8 cellular contexts compared by ENCODE assay signal in the genomic region with DNA sequence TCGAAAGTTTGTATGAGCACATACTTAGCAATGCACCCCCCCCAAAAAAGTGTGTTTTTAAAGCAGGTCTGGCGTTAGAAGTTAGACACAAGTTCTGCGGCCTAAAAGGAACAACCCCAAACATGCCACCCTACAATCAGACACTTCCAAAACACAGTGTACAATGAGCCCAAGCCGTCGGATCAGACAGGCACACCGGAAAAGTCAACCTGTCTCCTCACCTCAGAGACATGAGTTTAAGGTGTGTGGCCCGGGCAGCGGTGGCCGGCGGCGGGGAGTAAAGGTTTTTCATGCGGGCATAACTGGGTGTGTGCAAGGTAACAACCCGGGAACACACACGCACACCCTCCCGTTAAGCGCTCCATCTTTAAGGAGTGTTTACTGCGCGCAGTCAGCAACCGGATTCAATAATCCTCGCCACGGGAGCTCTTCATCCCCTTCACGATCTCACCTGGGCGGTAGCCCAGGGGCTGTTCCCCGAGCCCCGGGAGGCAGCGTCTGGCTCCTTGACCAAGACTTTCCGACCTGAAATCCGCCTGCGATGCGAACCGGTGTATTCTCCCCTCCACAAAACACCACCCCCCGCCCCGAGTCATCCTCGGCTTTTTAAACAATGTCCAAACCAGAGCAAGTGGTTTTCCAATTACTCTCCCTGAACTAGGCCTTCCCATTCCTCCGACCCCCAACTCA. TPM values are rescaled to one million over a fixed set of nuclear protein-coding genes. Genes with fewer than 3 reads are reported as not detected.
A peak's percentile ranks its signal among the peaks of the same experiment; 100 is the strongest.
DNase-seq lines count a peak whose midpoint lies in the region; ATAC-seq and TF ChIP-seq lines count a peak whose summit lies in the region.
"Not testable (repeated sequence)": the region's sequence is repeated elsewhere in the genome, so short reads cannot be mapped to it uniquely, and the experiment has no call there.

No MANE protein-coding gene starts in this region.

- DNase-seq in GM10266 (ENCODE audit: extremely low spot score) (peak; percentile 12), HT-29 (ENCODE audit: low spot score) (peak; percentile 52), activated T-cell treated with anti-CD3 and anti-CD28 coated beads for 4 hours (peak; percentile 22), dorsolateral prefrontal cortex (peak in 4 of 10 donors; percentile 13 to 47 (median 38)), left kidney (ENCODE audit: low read depth, low spot score) (peak; percentile 43)
- not testable (repeated sequence) for DNase-seq in Panc1 (ENCODE audit: low read depth, low spot score); gastrocnemius medialis; thoracic aorta (ENCODE audit: low spot score)

- intact Hi-C loops in Panc1 (cut with micrococcal nuclease; ENCODE audit: unreplicated experiment) (loop anchor here (10.0 kb wide), 1 partner anchor 54 kb away; no protein-coding TSS in a partner anchor), dorsolateral prefrontal cortex (cut with DNase I) (loop anchor here (5.0 kb wide), 1 partner anchor 154 kb away; a partner anchor contains a TSS), gastrocnemius medialis (cut with DNase I; ENCODE audit: low total_unique reads) (loop anchor here (5.0 kb wide), 1 partner anchor 154 kb away; a partner anchor contains a TSS)

- BruUV-seq in Panc1 (replicated peaks; lab: Mats Ljungman, UMichigan), result not testable (repeated sequence)

- H3K9me3 ChIP-seq in Panc1 (ENCODE audit: control insufficient read depth, insufficient read depth, low read depth, low read length); gastrocnemius medialis; thoracic aorta: not testable (repeated sequence)

- in situ Hi-C loops in Panc1 (cut with HindIII; ENCODE audit: low pct_unique_long_range_greater_than_20kb, low sequenced_read_pairs); gastrocnemius medialis (cut with MboI; ENCODE audit: low sequenced_read_pairs in 4 of 4): not testable (repeated sequence)

- CTCF ChIA-PET in Panc1 (lab: Charles Lee), result not testable (repeated sequence)

- not testable (repeated sequence) for TF ChIP-seq CTCF in GM10266 (IDR thresholded peaks at IDR 0.05; ENCODE audit: control insufficient read depth, insufficient read depth, low read depth, missing control alignments); Panc1 (IDR thresholded peaks at IDR 0.05); dorsolateral prefrontal cortex (IDR thresholded peaks at IDR 0.05 in 54 of 56, conservative IDR thresholded peaks at IDR 0.05 in 2 of 56; ENCODE audit: low read depth in 1 of 56, partially characterized antibody in 56 of 56); gastrocnemius medialis (IDR thresholded peaks at IDR 0.05 in 4 of 5, conservative IDR thresholded peaks at IDR 0.05 in 1 of 5); thoracic aorta (IDR thresholded peaks at IDR 0.05)

- POLR2A ChIA-PET in Panc1 (lab: Charles Lee), result interaction anchor here (0.6 kb wide), 1 partner anchor 56 kb away, joined by 5 read pairs; no protein-coding TSS in a partner anchor

- not testable (repeated sequence) for TF ChIP-seq POLR2A in gastrocnemius medialis (IDR thresholded peaks at IDR 0.05)

- H3K27ac ChIP-seq in Panc1 (ENCODE audit: low read length) (peak overlapping the region; percentile 68), dorsolateral prefrontal cortex (peak overlapping the region in 42 of 59 donors; percentile 13 to 94 (median 80)), gastrocnemius medialis (peak overlapping the region; percentile 87 to 95 (median 90)), thoracic aorta (peak overlapping the region; percentile 90)

- H3K4me3 ChIP-seq in Panc1 (ENCODE audit: low read depth in 2 of 2, low read length in 2 of 2) (peak overlapping the region; percentile 60 to 64), dorsolateral prefrontal cortex (peak overlapping the region; percentile 50 to 88 (median 76)), gastrocnemius medialis (peak overlapping the region; percentile 75 to 90 (median 82)), thoracic aorta (peak overlapping the region; percentile 94)

- not testable (repeated sequence) for H3K27me3 ChIP-seq in Panc1 (ENCODE audit: control insufficient read depth, insufficient read depth, low read length); dorsolateral prefrontal cortex; gastrocnemius medialis; thoracic aorta (replicated peaks; ENCODE audit: insufficient read depth)

- not testable (repeated sequence) for H3K36me3 ChIP-seq in Panc1 (ENCODE audit: control insufficient read depth, insufficient read depth, low read length); gastrocnemius medialis; thoracic aorta

- H3K4me1 ChIP-seq in Panc1 (ENCODE audit: control insufficient read depth, insufficient read depth, low read length) (peaks cover 28% of the 10 kb centered on the region; the same call in 1 of the 2 replicates), gastrocnemius medialis (peaks cover 15 to 22% of the 10 kb centered on the region in 2 donors), thoracic aorta (ENCODE audit: control insufficient read depth in 1 of 2, low read depth in 2 of 2) (peaks cover 27 to 41% of the 10 kb centered on the region in 2 donors)

- ATAC-seq in Panc1 (peak; percentile 7), gastrocnemius medialis (peak; percentile 28 to 43)
- not testable (repeated sequence) for ATAC-seq in thoracic aorta (ENCODE audit: insufficient number of reproducible peaks, low FRiP score, low read depth)

RNA-seq across cellular contexts. Expression of a gene that starts 0.9 kb away (rescaled TPM):
- 9.5 and 10.7 TPM in 2 replicates for total RNA-seq in HT-29 (2014; rRNA removed; shearing (Covaris generic))
- total RNA-seq in Panc1 (2021; ENCODE audit: unreplicated experiment), result 21.3 TPM
- polyA plus RNA-seq in Panc1 (2012; ENCODE audit: insufficient read length), result 9.3 TPM
- total RNA-seq in dorsolateral prefrontal cortex, result 10 to 100 TPM; 16.6 to 35.5 (median 23.7) TPM
- 10 to 100 TPM in 3 of 4 donors, 1 to 10 TPM in 1; 8.9 to 15.3 (median 11.4) TPM for total RNA-seq in gastrocnemius medialis
- total RNA-seq in thoracic aorta, result 10 to 100 TPM; 30.5 to 39.8 TPM
